19 cellular contexts compared by ENCODE assay signal in genomic region chr6:112268011-112268410, GRCh38. TPM values are rescaled to one million over a fixed set of nuclear protein-coding genes. Genes with fewer than 3 reads are reported as not detected.
A peak's percentile ranks its signal among the peaks of the same experiment; 100 is the strongest.
DNase-seq lines count a peak whose midpoint lies in the region; ATAC-seq, FAIRE-seq and TF ChIP-seq lines count a peak whose summit lies in the region.
"Had no signal": no experiment of that assay in that cellular context is flagged by ENCODE, and none has a peak within 500 bp of the region (broad histone marks: within the 10 kb centered on the region; RNA-seq: fewer than 3 reads in every experiment).

No MANE protein-coding gene starts in this region.

- no peak for ATAC-seq in HepG2
- no peak for ATAC-seq in activated naive CD8-positive, alpha-beta T cell treated with anti-CD3 and anti-CD28 coated beads, Interleukin-2, amount 50 U/mL, for 24 hours
- ATAC-seq: HCT116 had no signal

- no peaks in the 10 kb centered on the region for H3K36me3 Mint-ChIP-seq in activated naive CD8-positive, alpha-beta T cell treated with anti-CD3 and anti-CD28 coated beads, Interleukin-2, amount 50 U/mL, for 24 hours (ENCODE audit: low read depth)
- H3K36me3 Mint-ChIP-seq: CD4-positive, CD25-positive, alpha-beta regulatory T cell had no signal

- FAIRE-seq in HepG2 (lab: Jason Lieb, UNC): no peak
- FAIRE-seq: G401.6, GM12891, RCC 7860 had no signal

- H4K20me1 ChIP-seq in HepG2 (ENCODE audit: insufficient read depth, low read length): no peaks in the 10 kb centered on the region

- no peak for TF ChIP-seq CTCF in esophagus muscularis mucosa (IDR thresholded peaks at IDR 0.05)
- no peak for TF ChIP-seq CTCF in right atrium auricular region (IDR thresholded peaks at IDR 0.05)
- TF ChIP-seq CTCF in transverse colon (IDR thresholded peaks at IDR 0.05): no peak
- no peak for TF ChIP-seq CTCF in HepG2 (CRISPR knock-in tag; IDR thresholded peaks at IDR 0.05)

- H3K4me1 ChIP-seq in esophagus muscularis mucosa: peaks cover 15 to 25% (median 24%) of the 10 kb centered on the region in 4 donors
- H3K4me1 ChIP-seq in right atrium auricular region: peaks cover 0 to 26% of the 10 kb centered on the region in 2 donors
- peaks cover 0 to 12% (median 4%) of the 10 kb centered on the region in 4 donors for H3K4me1 ChIP-seq in transverse colon
- H3K4me1 ChIP-seq in HepG2 (ENCODE audit: insufficient read depth, low read length): no peaks in the 10 kb centered on the region

- H2AFZ ChIP-seq in HepG2 (ENCODE audit: low read length): no peak overlapping the region

- H3K36me3 ChIP-seq in esophagus muscularis mucosa (no peaks in the 10 kb centered on the region), right atrium auricular region (no peaks in the 10 kb centered on the region), transverse colon (no peaks in the 10 kb centered on the region), HepG2 (replicated peaks in 1 of 2; ENCODE audit: control insufficient read depth in 1 of 2, insufficient read depth in 2 of 2, low read length in 2 of 2) (no peaks in the 10 kb centered on the region)

- no peaks in the 10 kb centered on the region for H3K79me2 ChIP-seq in HepG2 (ENCODE audit: insufficient read depth, low read length)

- H3K27ac ChIP-seq in esophagus muscularis mucosa (replicated peaks in 1 of 4): peak overlapping the region; percentile 57 to 74 (median 72)
- peak overlapping the region; percentile 53 to 70 for H3K27ac ChIP-seq in right atrium auricular region
- peak overlapping the region; percentile 29 to 73 (median 54) for H3K27ac ChIP-seq in transverse colon
- H3K27ac ChIP-seq in HepG2 (ENCODE audit: extremely low read length, insufficient read depth, low read length): no peak overlapping the region

- DNase-seq in esophagus muscularis mucosa (ENCODE audit: extremely low spot score) (no peak), right atrium auricular region (ENCODE audit: low spot score) (no peak), renal cortical epithelial cell (ENCODE audit: low read depth) (peak; percentile 47), transverse colon (no peak), HepG2 (ENCODE audit: low spot score) (no peak)
- DNase-seq in stimulated activated CD4-positive, alpha-beta T cell treated with anti-CD3 and anti-CD28 coated beads, Interleukin-4, amount 100 ng/mL, for 1 hour: no peak
- DNase-seq in activated naive CD8-positive, alpha-beta T cell treated with anti-CD3 and anti-CD28 coated beads, Interleukin-2, amount 50 U/mL, for 24 hours: no peak
- DNase-seq: AML-193; Calu3; CD4-positive, CD25-positive, alpha-beta regulatory T cell; DMS79 treated with DMSO at 0.1 percent for 48 hours; MV-4-11; NCI-H1436; NCI-H2081; NCI-H510A treated with DMSO at 0.1 percent for 48 hours had no signal

- no peak overlapping the region for H3K9ac ChIP-seq in HepG2 (ENCODE audit: insufficient read depth, low read depth, low read length)

- no peak overlapping the region for H3K4me3 Mint-ChIP-seq in activated naive CD8-positive, alpha-beta T cell treated with anti-CD3 and anti-CD28 coated beads, Interleukin-2, amount 50 U/mL, for 24 hours
- H3K4me3 Mint-ChIP-seq: CD4-positive, CD25-positive, alpha-beta regulatory T cell had no signal

- H3K27me3 Mint-ChIP-seq in activated naive CD8-positive, alpha-beta T cell treated with anti-CD3 and anti-CD28 coated beads, Interleukin-2, amount 50 U/mL, for 24 hours: no peaks in the 10 kb centered on the region

- CTCF ChIA-PET in HepG2 (lab: Yijun Ruan, JAX; ENCODE audit: low intra/inter-chr PET ratio, low total read pairs): no interaction called here

- WGBS in esophagus muscularis mucosa: 85% methylated on average over 2 of the region's 2 CpGs
- WGBS in transverse colon (ENCODE audit: low coverage in 1 of 2), 2 donors: 80 to 90% methylated on average over 1 to 2 of the region's 2 CpGs
- 47% methylated on average over 2 of the region's 2 CpGs for WGBS in HepG2 (ENCODE audit: low lambda C conversion rate)

- intact Hi-C loops in esophagus muscularis mucosa (cut with DNase I): no loop called here
- intact Hi-C loops in transverse colon (cut with DNase I; ENCODE audit: low total_unique reads): no loop called here
- intact Hi-C loops in HepG2 (cut with micrococcal nuclease; ENCODE audit: unreplicated experiment): no loop called here

- no peak overlapping the region for H3K27ac Mint-ChIP-seq in activated naive CD8-positive, alpha-beta T cell treated with anti-CD3 and anti-CD28 coated beads, Interleukin-2, amount 50 U/mL, for 24 hours
- H3K27ac Mint-ChIP-seq: CD4-positive, CD25-positive, alpha-beta regulatory T cell had no signal

- H3K4me1 Mint-ChIP-seq in activated naive CD8-positive, alpha-beta T cell treated with anti-CD3 and anti-CD28 coated beads, Interleukin-2, amount 50 U/mL, for 24 hours: no peaks in the 10 kb centered on the region
- H3K4me1 Mint-ChIP-seq: CD4-positive, CD25-positive, alpha-beta regulatory T cell had no signal

- H3K27me3 ChIP-seq in esophagus muscularis mucosa (no peaks in the 10 kb centered on the region), right atrium auricular region (no peaks in the 10 kb centered on the region), transverse colon (no peaks in the 10 kb centered on the region), HepG2 (ENCODE audit: control insufficient read depth in 1 of 2, insufficient read depth in 2 of 2, low read length in 2 of 2) (no peaks in the 10 kb centered on the region; a peak in 1 of 5 replicates)

- no peak for TF ChIP-seq EP300 in esophagus muscularis mucosa (IDR thresholded peaks at IDR 0.05)
- TF ChIP-seq EP300 in transverse colon (IDR thresholded peaks at IDR 0.05; ENCODE audit: low read depth): no peak
- no peak for TF ChIP-seq EP300 in HepG2 (IDR thresholded peaks at IDR 0.05; ENCODE audit: low read depth in 2 of 2, low read length in 2 of 2)
- no peak for TF ChIP-seq EP300 in HepG2 (CRISPR knock-in tag; IDR thresholded peaks at IDR 0.05; ENCODE audit: borderline replicate concordance)

- no peak overlapping the region for H3K4me2 ChIP-seq in HepG2 (ENCODE audit: low read depth, low read length)

- no peak for TF ChIP-seq RAD21 in HepG2 (CRISPR knock-in tag; IDR thresholded peaks at IDR 0.05)

- TF ChIP-seq POLR2A in esophagus muscularis mucosa (IDR thresholded peaks at IDR 0.05; ENCODE audit: low read depth): no peak
- TF ChIP-seq POLR2A in transverse colon (IDR thresholded peaks at IDR 0.05): no peak
- no peak for TF ChIP-seq POLR2A in HepG2 (IDR thresholded peaks at IDR 0.05; ENCODE audit: insufficient read depth in 1 of 2, low read depth in 2 of 2, low read length in 2 of 2)

- no peaks in the 10 kb centered on the region for H3K9me3 Mint-ChIP-seq in activated naive CD8-positive, alpha-beta T cell treated with anti-CD3 and anti-CD28 coated beads, Interleukin-2, amount 50 U/mL, for 24 hours

- no peaks in the 10 kb centered on the region for H3K9me3 ChIP-seq in esophagus muscularis mucosa
- H3K9me3 ChIP-seq in right atrium auricular region: no peaks in the 10 kb centered on the region
- H3K9me3 ChIP-seq in transverse colon: no peaks in the 10 kb centered on the region
- no peaks in the 10 kb centered on the region for H3K9me3 ChIP-seq in HepG2 (ENCODE audit: low read length)

- POLR2A ChIA-PET in HepG2 (lab: Yijun Ruan, JAX): no interaction called here

- H3K4me3 ChIP-seq in esophagus muscularis mucosa (peak overlapping the region in 1 of 4 donors; percentile 8), right atrium auricular region (no peak overlapping the region), transverse colon (no peak overlapping the region), HepG2 (replicated peaks in 1 of 3; ENCODE audit: insufficient read depth in 1 of 3, low read depth in 2 of 3, low read length in 3 of 3) (no peak overlapping the region)

- BruUV-seq in HepG2 (replicated peaks; lab: Mats Ljungman, UMichigan): no TSS peak

- in situ Hi-C loops in transverse colon (cut with MboI; ENCODE audit: low pct_ligation_motif_present in 1 of 4, low pct_unique_long_range_greater_than_20kb in 1 of 4, low sequenced_read_pairs in 3 of 4) (no loop called here), HepG2 (cut with HindIII; ENCODE audit: extremely low pct_ligation_motif_present, low pct_unique_long_range_greater_than_20kb) (no loop called here)

TF ChIP-seq in HepG2, 621 proteins besides CTCF, POLR2A, EP300 and RAD21 (continues in another document):
- TF ChIP-seq ZSCAN22 (CRISPR knock-in tag; IDR thresholded peaks at IDR 0.05): no peak
- no peak for TF ChIP-seq SETDB1 (CRISPR knock-in tag; IDR thresholded peaks at IDR 0.05; ENCODE audit: borderline replicate concordance)
- TF ChIP-seq ZNF33A (CRISPR knock-in tag; IDR thresholded peaks at IDR 0.05; ENCODE audit: borderline replicate concordance): no peak

RNA-seq across cellular contexts. Expression of gene LAMA4, which starts 13.6 kb away (rescaled TPM):
- total RNA-seq in esophagus muscularis mucosa: 100 to 1,000 TPM; 261 to 336 (median 303) TPM
- total RNA-seq in right atrium auricular region: 10 to 100 TPM; 37.2 to 47.1 TPM
- 8.2 and 54.0 TPM in 2 replicates for total RNA-seq in renal cortical epithelial cell
- total RNA-seq in transverse colon: 10 to 100 TPM; 27.3 to 54.9 (median 40.1) TPM
- total RNA-seq in HepG2 (2016; rRNA removed; fragmentation: Illumina TruSeq; extraction: Trizol): not detected in 2 replicates
- not detected in 2 replicates for total RNA-seq in HepG2 (2016; cell fraction: cytosol; rRNA removed; fragmentation: Illumina TruSeq; extraction: Trizol; ENCODE audit: low read depth)
- total RNA-seq in HepG2 (2016; cell fraction: insoluble cytoplasmic fraction; rRNA removed; fragmentation: Illumina TruSeq; extraction: Trizol): not detected in 2 replicates
- total RNA-seq in HepG2 (2016; cell fraction: membrane; rRNA removed; fragmentation: Illumina TruSeq; extraction: Trizol): not detected in 2 replicates
- not detected in 2 replicates for total RNA-seq in HepG2 (2016; cell fraction: nucleus; rRNA removed; fragmentation: Illumina TruSeq; extraction: Trizol)
- not detected in 2 replicates for polyA plus RNA-seq in HepG2 (2011; rRNA removed)
- polyA plus RNA-seq in HepG2 (2011; cell fraction: cytosol; rRNA removed): not detected in 2 replicates
- not detected in 2 replicates for polyA plus RNA-seq in HepG2 (2011; cell fraction: nucleus; rRNA removed)
- 0.05 TPM in 1 of 2 replicates, not detected in the other for polyA plus RNA-seq in HepG2 (2012)
- polyA plus RNA-seq in HepG2 (2016; cell fraction: cytosol; fragmentation: Illumina TruSeq; extraction: Trizol; ENCODE audit: low read depth): not detected in 2 replicates
- polyA plus RNA-seq in HepG2 (2016; cell fraction: insoluble cytoplasmic fraction; fragmentation: Illumina TruSeq; extraction: Trizol; ENCODE audit: low read depth): not detected in 2 replicates
- polyA plus RNA-seq in HepG2 (2016; cell fraction: membrane; fragmentation: Illumina TruSeq; extraction: Trizol; ENCODE audit: low read depth): not detected in 2 replicates
- polyA plus RNA-seq in HepG2 (2016; cell fraction: nucleus; fragmentation: Illumina TruSeq; extraction: Trizol; ENCODE audit: insufficient read depth, low read depth): not detected in 2 replicates
- 0.30 TPM in 1 of 2 replicates, not detected in the other for polyA minus RNA-seq in HepG2 (2011; rRNA and poly(A)+ RNA removed; ENCODE audit: low replicate concordance)
- polyA minus RNA-seq in HepG2 (2011; cell fraction: cytosol; rRNA and poly(A)+ RNA removed): not detected in 2 replicates
- polyA minus RNA-seq in HepG2 (2011; cell fraction: nucleus; rRNA and poly(A)+ RNA removed): not detected in 2 replicates
- total RNA-seq: CD4-positive, CD25-positive, alpha-beta regulatory T cell had no signal
- polyA plus RNA-seq: CD4-positive, CD25-positive, alpha-beta regulatory T cell had no signal
